8 cellular contexts compared by ENCODE assay signal in genomic region chr1:10941891-10942541, GRCh38.
A peak's percentile ranks its signal among the peaks of the same experiment; 100 is the strongest.
DNase-seq lines count a peak whose midpoint lies in the region; ATAC-seq and TF ChIP-seq lines count a peak whose summit lies in the region.

No MANE protein-coding gene starts in this region.

- intact Hi-C loops in Right ventricle myocardium superior (cut with DNase I): no loop called here
- intact Hi-C loops in cardiac septum (cut with DNase I): loop anchor here (10.0 kb wide), 1 partner anchor 427 kb away; no protein-coding TSS in a partner anchor
- intact Hi-C loops in activated T-helper 1 cell treated with anti-CD3 and anti-CD28 coated beads, Interleukin-12 subunit alpha, Interleukin-12 subunit beta, Interleukin-2, Interleukin-4 antibody, amounts not matched to agents 30 ng/mL and 10 ng/mL and 1 ng/mL, durations not matched to agents 14 hours and 24 hours and 36 hours (cut with micrococcal nuclease): loop anchor here (2.0 to 5.0 kb wide), 4 partner anchors 75 to 447 kb away; no protein-coding TSS in a partner anchor

- peaks cover 27% of the 10 kb centered on the region; the same call in 1 of the 2 replicates for H4K20me1 ChIP-seq in OCI-LY3 (ENCODE audit: insufficient read depth, low read length)

- H3K4me3 Mint-ChIP-seq in activated T-helper 1 cell treated with anti-CD3 and anti-CD28 coated beads, Interleukin-12 subunit alpha, Interleukin-12 subunit beta, Interleukin-2, Interleukin-4 antibody, amounts not matched to agents 30 ng/mL and 10 ng/mL and 1 ng/mL, durations not matched to agents 14 hours and 24 hours and 36 hours: no peak overlapping the region

- no peaks in the 10 kb centered on the region for H3K79me2 ChIP-seq in OCI-LY3 (ENCODE audit: low read length)

- no peak overlapping the region for H3K9ac ChIP-seq in OCI-LY3 (ENCODE audit: low read length)

- H3K9me3 ChIP-seq in OCI-LY3 (ENCODE audit: insufficient read depth, low read length): no peaks in the 10 kb centered on the region

- H3K27me3 ChIP-seq in OCI-LY3 (ENCODE audit: low read depth, low read length): peaks cover 63% of the 10 kb centered on the region

- no peak overlapping the region for H2AFZ ChIP-seq in OCI-LY3 (ENCODE audit: low read depth, low read length)

- no peak overlapping the region for H3K27ac Mint-ChIP-seq in activated T-helper 1 cell treated with anti-CD3 and anti-CD28 coated beads, Interleukin-12 subunit alpha, Interleukin-12 subunit beta, Interleukin-2, Interleukin-4 antibody, amounts not matched to agents 30 ng/mL and 10 ng/mL and 1 ng/mL, durations not matched to agents 14 hours and 24 hours and 36 hours

- H3K27ac ChIP-seq in OCI-LY3 (ENCODE audit: low read length): no peak overlapping the region

- no peaks in the 10 kb centered on the region for H3K9me3 Mint-ChIP-seq in activated T-helper 1 cell treated with anti-CD3 and anti-CD28 coated beads, Interleukin-12 subunit alpha, Interleukin-12 subunit beta, Interleukin-2, Interleukin-4 antibody, amounts not matched to agents 30 ng/mL and 10 ng/mL and 1 ng/mL, durations not matched to agents 14 hours and 24 hours and 36 hours

- H3K36me3 Mint-ChIP-seq in activated T-helper 1 cell treated with anti-CD3 and anti-CD28 coated beads, Interleukin-12 subunit alpha, Interleukin-12 subunit beta, Interleukin-2, Interleukin-4 antibody, amounts not matched to agents 30 ng/mL and 10 ng/mL and 1 ng/mL, durations not matched to agents 14 hours and 24 hours and 36 hours (ENCODE audit: low read depth): no peaks in the 10 kb centered on the region

- peaks cover 56% of the 10 kb centered on the region for H3K27me3 Mint-ChIP-seq in activated T-helper 1 cell treated with anti-CD3 and anti-CD28 coated beads, Interleukin-12 subunit alpha, Interleukin-12 subunit beta, Interleukin-2, Interleukin-4 antibody, amounts not matched to agents 30 ng/mL and 10 ng/mL and 1 ng/mL, durations not matched to agents 14 hours and 24 hours and 36 hours (ENCODE audit: insufficient read depth)

- ATAC-seq in Right ventricle myocardium superior (ENCODE audit: poor library complexity): peak; percentile 47
- ATAC-seq in HG03378 (IDR thresholded peaks at IDR 0.05; ENCODE audit: unreplicated experiment): no peak

- H3K4me1 ChIP-seq in OCI-LY3 (ENCODE audit: low read length): peaks cover 19% of the 10 kb centered on the region

- H3K4me2 ChIP-seq in OCI-LY3 (ENCODE audit: low read length): peak overlapping the region; percentile 26; the same call in 1 of the 2 replicates

- no peak overlapping the region for H3K4me3 ChIP-seq in OCI-LY3 (ENCODE audit: low read length)

- peak; percentile 76 for TF ChIP-seq CTCF in OCI-LY3 (IDR thresholded peaks at IDR 0.05; ENCODE audit: low read depth, low read length)

- no peaks in the 10 kb centered on the region for H3K36me3 ChIP-seq in OCI-LY3 (replicated peaks; ENCODE audit: low read depth, low read length)

- H3K4me1 Mint-ChIP-seq in activated T-helper 1 cell treated with anti-CD3 and anti-CD28 coated beads, Interleukin-12 subunit alpha, Interleukin-12 subunit beta, Interleukin-2, Interleukin-4 antibody, amounts not matched to agents 30 ng/mL and 10 ng/mL and 1 ng/mL, durations not matched to agents 14 hours and 24 hours and 36 hours (ENCODE audit: low read depth): peaks cover 31% of the 10 kb centered on the region

- DNase-seq in Right ventricle myocardium superior: peak; percentile 76
- no peak for DNase-seq in cardiac septum (ENCODE audit: low spot score)
- peak; percentile 42 for DNase-seq in activated T-helper 1 cell treated with anti-CD3 and anti-CD28 coated beads, Interleukin-12 subunit alpha, Interleukin-12 subunit beta, Interleukin-2, Interleukin-4 antibody, amounts not matched to agents 30 ng/mL and 10 ng/mL and 1 ng/mL, durations not matched to agents 14 hours and 24 hours and 36 hours (ENCODE audit: low spot score)
- DNase-seq in glomerular visceral epithelial cell (ENCODE audit: extremely low spot score): peak; percentile 34
- DNase-seq in retina: peak; percentile 90
- no peak for DNase-seq in DMS114 treated with DMSO at 0.1 percent for 48 hours (lab: John Stamatoyannopoulos, UW; ENCODE audit: unreplicated experiment)

Comparison
In these comparisons a context has a peak if more than half of its experiments do, and no peak if none do; other contexts are left out.
1. DNase-seq: peak in Right ventricle myocardium superior (single experiment), activated T-helper 1 cell treated with anti-CD3 and anti-CD28 coated beads, Interleukin-12 subunit alpha, Interleukin-12 subunit beta, Interleukin-2, Interleukin-4 antibody, amounts not matched to agents 30 ng/mL and 10 ng/mL and 1 ng/mL, durations not matched to agents 14 hours and 24 hours and 36 hours (single experiment), glomerular visceral epithelial cell (single experiment) and retina (single experiment); none in cardiac septum (single experiment) and DMS114 treated with DMSO at 0.1 percent for 48 hours (single experiment).